Comparison of ENCODE assay signal across 8 cellular contexts in genomic region chr7:43758861-43759683, GRCh38. TPM values are rescaled to one million over a fixed set of nuclear protein-coding genes. Genes with fewer than 3 reads are reported as not detected.
DNase-seq lines count a peak whose midpoint lies in the region; ATAC-seq, FAIRE-seq and TF ChIP-seq lines count a peak whose summit lies in the region.

No MANE protein-coding gene starts in this region.

- peak overlapping the region in 7 of 8 donors; percentile 13 to 94 (median 90) for H3K27ac Mint-ChIP-seq in CD8-positive, alpha-beta memory T cell
- peak overlapping the region; percentile 71 to 82 for H3K27ac Mint-ChIP-seq in T-cell

- in situ Hi-C loops in GM12878 (cut with MboI) = no loop called here

- peak; percentile 35 to 68 (median 61) for DNase-seq in CD8-positive, alpha-beta memory T cell
- DNase-seq in T-cell (peak in 33 of 34 experiments; percentile 11 to 61 (median 40)), GM12878 (ENCODE audit: low read depth, low spot score) (no peak), SKM-1 (lab: John Stamatoyannopoulos, UW; ENCODE audit: unreplicated experiment) (no peak)

- H3K27me3 Mint-ChIP-seq in CD8-positive, alpha-beta memory T cell = no peaks in the 10 kb centered on the region
- no peaks in the 10 kb centered on the region for H3K27me3 Mint-ChIP-seq in T-cell

- peak overlapping the region; percentile 82 for H3K4me3 ChIP-seq in CD8-positive, alpha-beta memory T cell (ENCODE audit: low read length)
- peak overlapping the region; percentile 87 for H3K4me3 ChIP-seq in GM12878
- peak overlapping the region; percentile 70 for H3K4me3 ChIP-seq in iPS-18a (ENCODE audit: low read length)
- H3K4me3 ChIP-seq in skeletal muscle satellite cell (ENCODE audit: low read length) = peak overlapping the region; percentile 90

- no peaks in the 10 kb centered on the region for H4K20me1 ChIP-seq in GM12878 (ENCODE audit: control insufficient read depth, insufficient read depth)

- H3K9me3 ChIP-seq in CD8-positive, alpha-beta memory T cell (ENCODE audit: low read length) = no peaks in the 10 kb centered on the region
- H3K9me3 ChIP-seq in GM12878 (replicated peaks; ENCODE audit: control insufficient read depth, insufficient read depth, low read length) = no peaks in the 10 kb centered on the region
- H3K9me3 ChIP-seq in iPS-18a (ENCODE audit: control insufficient read depth, low read depth, low read length) = no peaks in the 10 kb centered on the region
- H3K9me3 ChIP-seq in skeletal muscle satellite cell (replicated peaks; ENCODE audit: low read length) = no peaks in the 10 kb centered on the region

- H3K4me1 ChIP-seq in CD8-positive, alpha-beta memory T cell (ENCODE audit: insufficient read depth, low read length) = peaks cover 12% of the 10 kb centered on the region
- H3K4me1 ChIP-seq in GM12878 (ENCODE audit: control insufficient read depth, insufficient read depth, low read length) (peaks cover 42% of the 10 kb centered on the region), iPS-18a (ENCODE audit: control insufficient read depth, low read depth, low read length) (peaks cover 15% of the 10 kb centered on the region), skeletal muscle satellite cell (ENCODE audit: control insufficient read depth, insufficient read depth, low read length) (peaks cover 20% of the 10 kb centered on the region)

- TF ChIP-seq POLR2A in GM12878 (IDR thresholded peaks at IDR 0.05; ENCODE audit: low read depth, low read length) = no peak; the same call in 1 of the 2 replicates

- H3K27ac ChIP-seq in CD8-positive, alpha-beta memory T cell (ENCODE audit: low read depth, low read length) = peak overlapping the region; percentile 79
- peak overlapping the region; percentile 73 for H3K27ac ChIP-seq in GM12878 (ENCODE audit: control insufficient read depth, insufficient read depth)
- H3K27ac ChIP-seq in iPS-18a (ENCODE audit: low read length) = no peak overlapping the region

- H2AFZ ChIP-seq in GM12878 (ENCODE audit: control insufficient read depth, low read depth, low read length) = peak overlapping the region; percentile 69

- peaks cover 33% of the 10 kb centered on the region for H3K79me2 ChIP-seq in GM12878 (ENCODE audit: control insufficient read depth, insufficient read depth, low read length)

- H3K36me3 Mint-ChIP-seq in CD8-positive, alpha-beta memory T cell = peaks cover 0 to 3% (median 0%) of the 10 kb centered on the region in 3 donors
- no peaks in the 10 kb centered on the region for H3K36me3 Mint-ChIP-seq in T-cell

- no peaks in the 10 kb centered on the region for H3K36me3 ChIP-seq in CD8-positive, alpha-beta memory T cell (ENCODE audit: insufficient read depth, low read length)
- H3K36me3 ChIP-seq in GM12878 (ENCODE audit: control insufficient read depth in 2 of 2, insufficient read depth in 2 of 2, low read length in 1 of 2) (no peaks in the 10 kb centered on the region), iPS-18a (ENCODE audit: control insufficient read depth, low read depth, low read length) (no peaks in the 10 kb centered on the region), skeletal muscle satellite cell (ENCODE audit: insufficient read depth, low read length) (no peaks in the 10 kb centered on the region)

- RAD21 ChIA-PET in GM12878 (lab: Charles Lee; ENCODE audit: unreplicated experiment) = interaction anchor here (0.7 to 5.9 kb wide), 15 partner anchors 17 to 176 kb away, joined by 3 to 40 read pairs (median 6); partner anchors contain the start of genes COA1 and STK17A

- TF ChIP-seq CTCF in GM12878 (IDR thresholded peaks at IDR 0.05 in 2 of 3, conservative IDR thresholded peaks at IDR 0.05 in 1 of 3; ENCODE audit: control insufficient read depth in 2 of 3, extremely low read depth in 1 of 3, insufficient read depth in 1 of 3, low read depth in 3 of 3, low read length in 3 of 3) = no peak

- POLR2A ChIA-PET in CD8-positive, alpha-beta memory T cell (lab: Charles Lee) = interaction anchor here (0.6 to 2.0 kb wide), 5 partner anchors 27 to 176 kb away, joined by 3 to 11 read pairs (median 3); partner anchors contain the start of genes COA1 and STK17A
- POLR2A ChIA-PET in T-cell (lab: Charles Lee) = interaction anchor here in 1 of 2 donors (0.6 to 1.8 kb wide), 3 partner anchors 69 to 827 kb away, joined by 4 to 9 read pairs (median 8); partner anchors contain the start of genes MRPL32, PSMA2 and STK17A
- POLR2A ChIA-PET in GM12878 (lab: Charles Lee) = interaction anchor here (0.6 to 3.1 kb wide), 11 partner anchors 8 to 176 kb away, joined by 3 to 13 read pairs (median 4); partner anchors contain the start of gene STK17A

- no peaks in the 10 kb centered on the region for H3K27me3 ChIP-seq in CD8-positive, alpha-beta memory T cell (ENCODE audit: insufficient read depth, low read length, poor library complexity, severe bottlenecking)
- H3K27me3 ChIP-seq in GM12878 (replicated peaks in 1 of 2; ENCODE audit: control insufficient read depth in 2 of 2, insufficient read depth in 2 of 2, low read length in 1 of 2) (no peaks in the 10 kb centered on the region), iPS-18a (ENCODE audit: control insufficient read depth, insufficient read depth, low read length) (peaks cover 38% of the 10 kb centered on the region), skeletal muscle satellite cell (ENCODE audit: control insufficient read depth, insufficient read depth, low read length) (no peaks in the 10 kb centered on the region)

- TF ChIP-seq EP300 in GM12878 (IDR thresholded peaks at IDR 0.05; ENCODE audit: borderline replicate concordance in 1 of 2, control insufficient read depth in 1 of 2, low read depth in 2 of 2, low read length in 2 of 2) = no peak

- H3K9me3 Mint-ChIP-seq in CD8-positive, alpha-beta memory T cell = no peaks in the 10 kb centered on the region
- H3K9me3 Mint-ChIP-seq in T-cell = no peaks in the 10 kb centered on the region

- SMC1A ChIA-PET in GM12878 (lab: Charles Lee; ENCODE audit: uncharacterized antibody, unreplicated experiment) = interaction anchor here (0.8 to 9.8 kb wide), 8 partner anchors 24 to 177 kb away, joined by 3 to 84 read pairs (median 4); partner anchors contain the start of gene STK17A

- ATAC-seq in GM19324 (IDR thresholded peaks at IDR 0.05; ENCODE audit: low FRiP score, unreplicated experiment) (peak; percentile 75), HG03354 (IDR thresholded peaks at IDR 0.05; ENCODE audit: poor library complexity, severe bottlenecking, unreplicated experiment) (peak; percentile 66), T-cell (replicated peaks in 1 of 4) (peak; percentile 66 to 76 (median 68)), GM12878 (peak; percentile 79)

- peak overlapping the region; percentile 79 for H3K4me2 ChIP-seq in GM12878 (ENCODE audit: control insufficient read depth, insufficient read depth)
- H3K4me2 ChIP-seq in skeletal muscle satellite cell (ENCODE audit: low read length) = peak overlapping the region; percentile 92

- H3K4me3 Mint-ChIP-seq in CD8-positive, alpha-beta memory T cell = peak overlapping the region; percentile 74 to 94 (median 86)
- peak overlapping the region; percentile 76 to 87 (median 84) for H3K4me3 Mint-ChIP-seq in T-cell

- H3K9ac ChIP-seq in GM12878 (ENCODE audit: control insufficient read depth, insufficient read depth, low read length) (peak overlapping the region; percentile 86), iPS-18a (ENCODE audit: low read length) (peak overlapping the region; percentile 42), skeletal muscle satellite cell (ENCODE audit: low read depth, low read length) (peak overlapping the region; percentile 86)

- CTCF ChIA-PET in CD8-positive, alpha-beta memory T cell (lab: Charles Lee) = interaction anchor here (0.9 to 1.9 kb wide), 3 partner anchors 9 to 176 kb away, joined by 3 to 8 read pairs (median 3); partner anchors contain the start of gene STK17A
- CTCF ChIA-PET in T-cell (lab: Charles Lee) = interaction anchor here (0.6 to 1.0 kb wide), 7 partner anchors 9 to 177 kb away, joined by 3 to 9 read pairs (median 3); partner anchors contain the start of gene STK17A (in 2 of the 2)
- CTCF ChIA-PET in GM12878 (lab: Yijun Ruan, JAX) = interaction anchor here (0.6 to 6.8 kb wide), 7 partner anchors 25 to 177 kb away, joined by 3 to 36 read pairs (median 3); partner anchors contain the start of gene STK17A

- BruUV-seq in GM12878 (replicated peaks; lab: Mats Ljungman, UMichigan) = TSS peak; percentile 67

- H3K4me1 Mint-ChIP-seq in CD8-positive, alpha-beta memory T cell = peaks cover 32 to 55% (median 40%) of the 10 kb centered on the region in 3 donors
- peaks cover 36 to 52% (median 46%) of the 10 kb centered on the region in 3 donors for H3K4me1 Mint-ChIP-seq in T-cell

- FAIRE-seq in GM12878 (lab: Jason Lieb, UNC) = no peak

- WGBS in GM12878 (ENCODE audit: insufficient coverage, insufficient replicate concordance, low lambda C conversion rate, missing lambda C conversion rate) = 2% methylated on average over 51 of the region's 51 CpGs

- intact Hi-C loops in GM12878 (cut with micrococcal nuclease; ENCODE audit: unreplicated experiment) = no loop called here

- no peak for TF ChIP-seq RAD21 in GM12878 (IDR thresholded peaks at IDR 0.05; ENCODE audit: insufficient read depth, low read depth, low read length)

RNA-seq across cellular contexts. Expression of gene BLVRA, which starts 0.6 kb away (rescaled TPM):
- total RNA-seq in CD8-positive, alpha-beta memory T cell = 10 to 100 TPM; 26.8 to 30.1 TPM
- polyA plus RNA-seq in CD8-positive, alpha-beta memory T cell = 52.6 TPM
- total RNA-seq in T-cell (10 to 100 TPM; 14.1 to 21.3 (median 17.3) TPM), GM12878 (2014; rRNA removed) (61.7 and 63.3 TPM in 2 replicates), GM12878 (2014; rRNA removed; fragmentation: Illumina TruSeq; extraction: Trizol) (66.5 and 67.9 TPM in 2 replicates), GM12878 (2021) (66.9 and 73.7 TPM in 2 replicates)
- 15.2 and 15.9 TPM in 2 replicates for total RNA-seq in GM12878 (2013; cell fraction: nucleolus; rRNA removed)
- polyA plus RNA-seq in GM12878 (2011; ENCODE audit: low read depth) = 43.7 TPM
- polyA plus RNA-seq in GM12878 (2011; rRNA removed) (118 and 120 TPM in 2 replicates), GM12878 (2014; fragmentation: Illumina TruSeq; extraction: Trizol) (87.1 and 92.1 TPM in 2 replicates), GM12878 (2014; fragmentation: Nextera tagmentation; extraction: Ambion mirVana) (100 to 1,000 TPM; 187 to 198 TPM), GM12878 (2014; rRNA removed) (81.2 and 91.4 TPM in 2 replicates), GM12878 (2016; fragmentation: Nextera tagmentation; extraction: Ambion mirVana) (100 to 1,000 TPM; 113 TPM)
- 96.3 and 97.6 TPM in 2 replicates for polyA plus RNA-seq in GM12878 (2011; cell fraction: cytosol; rRNA removed)
- polyA plus RNA-seq in GM12878 (2011; cell fraction: nucleus; rRNA removed) = 50.2 and 66.6 TPM in 2 replicates
- 53.4 and 58.5 TPM in 2 replicates for polyA plus RNA-seq in GM12878 (2012)
- 46.7 and 73.4 TPM in 2 replicates for polyA minus RNA-seq in GM12878 (2011; rRNA and poly(A)+ RNA removed)
- 17.5 and 29.0 TPM in 2 replicates for polyA minus RNA-seq in GM12878 (2011; cell fraction: cytosol; rRNA and poly(A)+ RNA removed)
- 10.9 and 14.8 TPM in 2 replicates for polyA minus RNA-seq in GM12878 (2011; cell fraction: nucleus; rRNA and poly(A)+ RNA removed)
- 19.2 and 22.6 TPM in 2 replicates for total RNA-seq in skeletal muscle satellite cell (2012; rRNA removed)

RNA-seq across cellular contexts. Expression of gene COA1, which starts 29.7 kb away (rescaled TPM):
- 10 to 100 TPM; 75.9 to 81.6 TPM for total RNA-seq in CD8-positive, alpha-beta memory T cell
- polyA plus RNA-seq in CD8-positive, alpha-beta memory T cell = 68.9 TPM
- 10 to 100 TPM; 49.6 to 92.1 (median 67.8) TPM for total RNA-seq in T-cell
- total RNA-seq in GM12878 (2013; cell fraction: nucleolus; rRNA removed) = 530 and 536 TPM in 2 replicates
- total RNA-seq in GM12878 (2014; rRNA removed) = 87.1 and 102 TPM in 2 replicates
- 97.3 and 103 TPM in 2 replicates for total RNA-seq in GM12878 (2014; rRNA removed; fragmentation: Illumina TruSeq; extraction: Trizol)
- 83.1 and 84.9 TPM in 2 replicates for total RNA-seq in GM12878 (2021)
- polyA plus RNA-seq in GM12878 (2011; ENCODE audit: low read depth) = 75.1 TPM
- polyA plus RNA-seq in GM12878 (2011; rRNA removed) = 109 and 117 TPM in 2 replicates
- polyA plus RNA-seq in GM12878 (2011; cell fraction: cytosol; rRNA removed) = 98.4 and 113 TPM in 2 replicates
- 98.0 and 106 TPM in 2 replicates for polyA plus RNA-seq in GM12878 (2011; cell fraction: nucleus; rRNA removed)
- polyA plus RNA-seq in GM12878 (2012) = 80.5 and 85.8 TPM in 2 replicates
- 122 and 171 TPM in 2 replicates for polyA plus RNA-seq in GM12878 (2014; fragmentation: Illumina TruSeq; extraction: Trizol)
- 100 to 1,000 TPM; 218 to 258 TPM for polyA plus RNA-seq in GM12878 (2014; fragmentation: Nextera tagmentation; extraction: Ambion mirVana)
- 105 and 126 TPM in 2 replicates for polyA plus RNA-seq in GM12878 (2014; rRNA removed)
- 100 to 1,000 TPM; 104 to 106 TPM for polyA plus RNA-seq in GM12878 (2016; fragmentation: Nextera tagmentation; extraction: Ambion mirVana)
- 141 and 202 TPM in 2 replicates for polyA minus RNA-seq in GM12878 (2011; rRNA and poly(A)+ RNA removed)
- polyA minus RNA-seq in GM12878 (2011; cell fraction: cytosol; rRNA and poly(A)+ RNA removed) = 22.2 and 26.7 TPM in 2 replicates
- 105 and 157 TPM in 2 replicates for polyA minus RNA-seq in GM12878 (2011; cell fraction: nucleus; rRNA and poly(A)+ RNA removed)
- 36.0 and 74.7 TPM in 2 replicates for total RNA-seq in skeletal muscle satellite cell (2012; rRNA removed)

Comparison
In these comparisons a context has a peak if more than half of its experiments do, and no peak if none do; other contexts are left out.
1. DNase-seq: peak in CD8-positive, alpha-beta memory T cell (5 of 5) and T-cell (33 of 34); none in GM12878 (single experiment) and SKM-1 (single experiment).
2. Peak in every context shown above with its lines, with median percentiles within 50 percentile points of each other: H3K4me3 ChIP-seq, ATAC-seq and H3K9ac ChIP-seq.